Comparison of ENCODE assay signal across 1 cellular context in genomic region chr13:98273824-98274786, GRCh38.
TF ChIP-seq lines count a peak whose summit lies in the region.

No MANE protein-coding gene starts in this region.

TF ChIP-seq in neural cell, 6 proteins besides CTCF, POLR2A, EP300 and RAD21:
- no peak for TF ChIP-seq EZH2 (IDR thresholded peaks at IDR 0.05; ENCODE audit: borderline replicate concordance, insufficient read depth, low read length, poor library complexity, severe bottlenecking)
- TF ChIP-seq TAF1 (IDR thresholded peaks at IDR 0.05; ENCODE audit: low read depth): no peak
- no peak for TF ChIP-seq POLR2AphosphoS5 (IDR thresholded peaks at IDR 0.05)
- TF ChIP-seq SMC3 (conservative IDR thresholded peaks at IDR 0.05; ENCODE audit: poor library complexity): no peak
- TF ChIP-seq MXI1 (conservative IDR thresholded peaks at IDR 0.05; ENCODE audit: poor library complexity, severe bottlenecking): no peak
- TF ChIP-seq REST (IDR thresholded peaks at IDR 0.05; ENCODE audit: borderline replicate concordance): no peak
